In the genomic region with DNA sequence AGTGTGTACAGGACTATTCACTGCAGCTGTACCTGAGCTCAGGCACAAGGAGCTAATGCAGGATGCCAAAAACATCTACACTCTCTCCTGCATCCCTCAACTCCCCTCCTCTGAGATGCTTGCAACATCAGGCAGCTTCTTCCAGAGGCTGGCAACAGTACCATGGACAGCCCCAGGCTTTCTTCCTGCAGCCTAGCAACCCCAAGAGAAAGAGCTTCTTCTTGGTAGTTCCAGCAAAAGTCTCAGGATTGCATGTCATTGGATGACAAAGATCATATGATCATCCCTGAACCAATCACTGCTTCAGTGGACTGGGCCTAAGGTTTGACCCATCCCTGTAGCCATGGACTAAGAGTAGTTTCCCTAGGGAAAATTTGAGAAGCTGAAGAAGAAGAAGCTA, we compare ENCODE assay signal across 14 cellular contexts. TPM values are rescaled to one million over a fixed set of nuclear protein-coding genes. Genes with fewer than 3 reads are reported as not detected.
DNase-seq lines count a peak whose midpoint lies in the region; ATAC-seq and TF ChIP-seq lines count a peak whose summit lies in the region.
"Had no signal": no experiment of that assay in that cellular context is flagged by ENCODE, and none has a peak within 500 bp of the region (broad histone marks: within the 10 kb centered on the region; RNA-seq: fewer than 3 reads in every experiment).

No MANE protein-coding gene starts in this region.

- no peaks in the 10 kb centered on the region for H3K4me1 ChIP-seq in GM23248 (ENCODE audit: insufficient read depth)
- H3K4me1 ChIP-seq in endodermal cell (ENCODE audit: control insufficient read depth, insufficient read depth, low read length): no peaks in the 10 kb centered on the region
- H3K4me1 ChIP-seq in mesendoderm (ENCODE audit: control insufficient read depth, low read depth, low read length): no peaks in the 10 kb centered on the region
- no peaks in the 10 kb centered on the region for H3K4me1 ChIP-seq in body of pancreas
- H3K4me1 ChIP-seq: colonic mucosa, left ventricle myocardium inferior had no signal

- H3K4me1 Mint-ChIP-seq in endodermal cell: peaks cover 9% of the 10 kb centered on the region

- no peak overlapping the region for H3K23ac ChIP-seq in mesendoderm (ENCODE audit: low read length)

- H3K4me3 ChIP-seq in GM23248 (no peak overlapping the region), endodermal cell (ENCODE audit: low read length) (no peak overlapping the region), mesendoderm (ENCODE audit: low read length) (no peak overlapping the region), body of pancreas (no peak overlapping the region)
- H3K4me3 ChIP-seq: colonic mucosa, left ventricle myocardium inferior had no signal

- H2BK15ac ChIP-seq in mesendoderm (replicated peaks; ENCODE audit: low read depth): no peak overlapping the region

- H3K27me3 ChIP-seq in GM23248 (replicated peaks; ENCODE audit: insufficient read depth) (peaks cover 12% of the 10 kb centered on the region; the same call in 1 of the 2 replicates), endodermal cell (ENCODE audit: control insufficient read depth, insufficient read depth, low read length, poor library complexity, severe bottlenecking) (peaks cover 30% of the 10 kb centered on the region), mesendoderm (ENCODE audit: insufficient read depth, low read length, poor library complexity) (no peaks in the 10 kb centered on the region), body of pancreas (no peaks in the 10 kb centered on the region)
- H3K27me3 ChIP-seq: colonic mucosa had no signal

- H3K27me3 Mint-ChIP-seq in endodermal cell (ENCODE audit: insufficient read depth): peaks cover 45% of the 10 kb centered on the region

- no peaks in the 10 kb centered on the region for H3K36me3 ChIP-seq in GM23248 (ENCODE audit: low read depth)
- H3K36me3 ChIP-seq in endodermal cell (ENCODE audit: control insufficient read depth, insufficient read depth, low read length): no peaks in the 10 kb centered on the region
- H3K36me3 ChIP-seq in mesendoderm (ENCODE audit: control insufficient read depth, insufficient read depth, low read length): no peaks in the 10 kb centered on the region
- no peaks in the 10 kb centered on the region for H3K36me3 ChIP-seq in body of pancreas (replicated peaks in 1 of 2; ENCODE audit: insufficient read depth in 1 of 2, low read depth in 2 of 2)
- H3K36me3 ChIP-seq: colonic mucosa, left ventricle myocardium inferior had no signal

- no peaks in the 10 kb centered on the region for H3K9me2 ChIP-seq in GM23248 (ENCODE audit: insufficient read depth)

- H3K36me3 Mint-ChIP-seq in endodermal cell (ENCODE audit: low read depth): no peaks in the 10 kb centered on the region

- DNase-seq in GM23248 (peak; percentile 55), NCI-H226 (peak; percentile 22), endodermal cell (peak; percentile 75), mesendoderm (peak; percentile 68), body of pancreas (no peak), NCI-H187 treated with DMSO at 0.1 percent for 48 hours (lab: John Stamatoyannopoulos, UW) (no peak)
- DNase-seq in activated CD8-positive, alpha-beta memory T cell treated with anti-CD3 and anti-CD28 coated beads, Interleukin-2, amount 50 U/mL, for 4 hours: no peak
- DNase-seq: activated CD8-positive, alpha-beta memory T cell treated with anti-CD3 and anti-CD28 coated beads for 24 hours; activated naive CD4-positive, alpha-beta T cell; colonic mucosa; left ventricle myocardium inferior; MM.1S; NCI-H446 treated with DMSO at 0.1 percent for 48 hours had no signal

- ATAC-seq in body of pancreas (no peak), HG03045 (IDR thresholded peaks at IDR 0.05; ENCODE audit: unreplicated experiment) (no peak)

- no peaks in the 10 kb centered on the region for H3K9me3 ChIP-seq in GM23248 (ENCODE audit: low read depth)
- no peaks in the 10 kb centered on the region for H3K9me3 ChIP-seq in endodermal cell (ENCODE audit: control insufficient read depth, low read length)
- no peaks in the 10 kb centered on the region for H3K9me3 ChIP-seq in body of pancreas
- H3K9me3 ChIP-seq: colonic mucosa, left ventricle myocardium inferior had no signal

- TF ChIP-seq CTCF in endodermal cell (conservative IDR thresholded peaks at IDR 0.05): no peak
- no peak for TF ChIP-seq CTCF in body of pancreas (IDR thresholded peaks at IDR 0.05)

- in situ Hi-C loops in GM23248 (cut with MboI): no loop called here

- H3K27ac Mint-ChIP-seq in endodermal cell: no peak overlapping the region

- H2AFZ ChIP-seq in GM23248: no peak overlapping the region

- H3K27ac ChIP-seq in GM23248 (no peak overlapping the region), endodermal cell (ENCODE audit: low read depth, low read length) (no peak overlapping the region), mesendoderm (ENCODE audit: low read depth, low read length) (no peak overlapping the region), body of pancreas (no peak overlapping the region)
- H3K27ac ChIP-seq: colonic mucosa, left ventricle myocardium inferior had no signal

- no peak overlapping the region for H3K56ac ChIP-seq in mesendoderm (ENCODE audit: low read length)

- H3K4me3 Mint-ChIP-seq in endodermal cell: no peak overlapping the region

- no peak overlapping the region for H2BK5ac ChIP-seq in mesendoderm (ENCODE audit: low read length)

- H3K9ac ChIP-seq in GM23248 (no peak overlapping the region), endodermal cell (ENCODE audit: extremely low read depth, low read length, poor library complexity, severe bottlenecking) (no peak overlapping the region), mesendoderm (ENCODE audit: low read length) (no peak overlapping the region)

- no peaks in the 10 kb centered on the region for H4K20me1 ChIP-seq in GM23248 (ENCODE audit: insufficient read depth)

- no peak overlapping the region for H4K8ac ChIP-seq in mesendoderm (ENCODE audit: low read depth, low read length)

- H3K9me3 Mint-ChIP-seq in endodermal cell: peaks cover 2% of the 10 kb centered on the region

- no peak overlapping the region for H3K18ac ChIP-seq in mesendoderm (ENCODE audit: low read length)

- no peaks in the 10 kb centered on the region for H3K79me1 ChIP-seq in mesendoderm (ENCODE audit: low read length)

- no peak overlapping the region for H3K4ac ChIP-seq in mesendoderm (ENCODE audit: low read depth, low read length)

- no peak for TF ChIP-seq POLR2A in body of pancreas (IDR thresholded peaks at IDR 0.05)

- no peak overlapping the region for H3K4me2 ChIP-seq in GM23248 (ENCODE audit: unreplicated experiment)
- no peak overlapping the region for H3K4me2 ChIP-seq in mesendoderm (ENCODE audit: low read length)

- H2AK5ac ChIP-seq in mesendoderm (ENCODE audit: low read length): no peak overlapping the region

- H3F3A ChIP-seq in GM23248 (ENCODE audit: insufficient read depth): no peaks in the 10 kb centered on the region

- H2BK120ac ChIP-seq in mesendoderm (ENCODE audit: low read depth, low read length): no peak overlapping the region

- no peaks in the 10 kb centered on the region for H3K79me2 ChIP-seq in GM23248 (ENCODE audit: insufficient read depth)
- no peaks in the 10 kb centered on the region for H3K79me2 ChIP-seq in mesendoderm (ENCODE audit: control insufficient read depth, insufficient read depth, low read length)

- intact Hi-C loops in body of pancreas (cut with DNase I): no loop called here

- no peak overlapping the region for H4K5ac ChIP-seq in mesendoderm (ENCODE audit: low read length)

RNA-seq across cellular contexts. Expression of gene CAMK2N1, which starts 46.7 kb away (rescaled TPM):
- total RNA-seq in GM23248 (2014; rRNA removed; shearing (Covaris generic)): 37.6 and 38.2 TPM in 2 replicates
- 28.6 and 28.8 TPM in 2 replicates for polyA plus RNA-seq in GM23248 (2016; fragmentation: Nextera tagmentation; extraction: Ambion mirVana)
- total RNA-seq in endodermal cell (10 to 100 TPM; 10.2 to 16.2 TPM), body of pancreas (1 to 10 TPM; 5.3 to 5.4 TPM)
- polyA plus RNA-seq in endodermal cell (2013, experiment 1 of 2): 29.4 TPM
- polyA plus RNA-seq in endodermal cell (2013, experiment 2 of 2): 26.4 TPM
- 2.4 TPM for polyA plus RNA-seq in mesendoderm (2013, experiment 1 of 2)
- 2.6 TPM for polyA plus RNA-seq in mesendoderm (2013, experiment 2 of 2)

Comparison
In these comparisons a context has a peak if more than half of its experiments do, and no peak if none do; other contexts are left out.
1. DNase-seq: peak in GM23248 (single experiment), NCI-H226 (single experiment), endodermal cell (single experiment) and mesendoderm (single experiment); none in body of pancreas (0 of 4), activated CD8-positive, alpha-beta memory T cell treated with anti-CD3 and anti-CD28 coated beads, Interleukin-2, amount 50 U/mL, for 4 hours (single experiment) and NCI-H187 treated with DMSO at 0.1 percent for 48 hours (single experiment).